In genomic region chr13:98507060-98507797, GRCh38 we compare ENCODE assay signal across 8 cellular contexts.
DNase-seq lines count a peak whose midpoint lies in the region; ATAC-seq and TF ChIP-seq lines count a peak whose summit lies in the region.

No MANE protein-coding gene starts in this region.

- peaks cover 38 to 69% of the 10 kb centered on the region in 2 donors for H3K4me1 ChIP-seq in adrenal gland (replicated peaks in 1 of 2)
- H3K4me1 ChIP-seq in testis = peaks cover 47% of the 10 kb centered on the region

- H3K9me3 ChIP-seq in adrenal gland (replicated peaks in 1 of 3) = no peaks in the 10 kb centered on the region
- no peaks in the 10 kb centered on the region for H3K9me3 ChIP-seq in testis

- H3K27ac ChIP-seq in adrenal gland = peak overlapping the region in 2 of 5 donors; percentile 35 to 47
- H3K27ac ChIP-seq in testis = peak overlapping the region; percentile 0 to 44

- H3K36me3 ChIP-seq in adrenal gland (replicated peaks in 1 of 2) (no peaks in the 10 kb centered on the region), testis (ENCODE audit: low read depth, missing control alignments) (no peaks in the 10 kb centered on the region)

- intact Hi-C loops in adrenal gland (cut with DNase I) = no loop called here
- intact Hi-C loops in testis (cut with DNase I; ENCODE audit: low total_unique reads) = no loop called here

- no peak for ATAC-seq in HG03469 (IDR thresholded peaks at IDR 0.05; ENCODE audit: unreplicated experiment)
- no peak for ATAC-seq in HG03175 (IDR thresholded peaks at IDR 0.05; ENCODE audit: unreplicated experiment)
- ATAC-seq in GM18870 (IDR thresholded peaks at IDR 0.05; ENCODE audit: unreplicated experiment) = no peak

- peak; percentile 65 for DNase-seq in AG10803 (ENCODE audit: low read depth)
- DNase-seq in NCI-H128 (lab: John Stamatoyannopoulos, UW; ENCODE audit: unreplicated experiment) = peak; percentile 30
- DNase-seq in adrenal gland = peak in 5 of 7 donors; percentile 39 to 81 (median 64)
- DNase-seq in iris pigment epithelial cell (ENCODE audit: low read depth) = peak; percentile 54
- peak; percentile 72 for DNase-seq in testis

- 55 to 61% (median 57%) methylated on average over 11 of the region's 11 CpGs for WGBS in adrenal gland, 4 donors
- WGBS in testis, 2 donors = 57 to 66% methylated on average over 10 to 11 of the region's 11 CpGs

- TF ChIP-seq POLR2A in adrenal gland (IDR thresholded peaks at IDR 0.05) = no peak
- no peak for TF ChIP-seq POLR2A in testis (IDR thresholded peaks at IDR 0.05)

- TF ChIP-seq CTCF in AG10803 (conservative IDR thresholded peaks at IDR 0.05; ENCODE audit: low read length) (no peak), adrenal gland (IDR thresholded peaks at IDR 0.05) (no peak), testis (IDR thresholded peaks at IDR 0.05) (no peak)

- H3K4me3 ChIP-seq in AG10803 (ENCODE audit: low read length) (no peak overlapping the region), adrenal gland (no peak overlapping the region), testis (no peak overlapping the region)

- no peaks in the 10 kb centered on the region for H3K27me3 ChIP-seq in adrenal gland
- H3K27me3 ChIP-seq in testis = no peaks in the 10 kb centered on the region
